2 cellular contexts compared by ENCODE assay signal in genomic region chr10:133441780-133442179, GRCh38.
TF ChIP-seq lines count a peak whose summit lies in the region.

No MANE protein-coding gene starts in this region.

TF ChIP-seq in SK-N-SH, 30 proteins besides CTCF, POLR2A, EP300 and RAD21 (continued from another document):
- no peak for TF ChIP-seq PBX3 (IDR thresholded peaks at IDR 0.05)
- TF ChIP-seq POLR2AphosphoS5 (IDR thresholded peaks at IDR 0.05; ENCODE audit: low read depth, low read length): no peak
- no peak for TF ChIP-seq YY1 (IDR thresholded peaks at IDR 0.05; ENCODE audit: low read depth)
- no peak for TF ChIP-seq FOSL2 (IDR thresholded peaks at IDR 0.05; ENCODE audit: borderline replicate concordance, low read depth)
- TF ChIP-seq MEF2A (IDR thresholded peaks at IDR 0.05; ENCODE audit: borderline replicate concordance, low read depth): no peak
- TF ChIP-seq JUND (IDR thresholded peaks at IDR 0.05): no peak
- TF ChIP-seq, protein P1, sequence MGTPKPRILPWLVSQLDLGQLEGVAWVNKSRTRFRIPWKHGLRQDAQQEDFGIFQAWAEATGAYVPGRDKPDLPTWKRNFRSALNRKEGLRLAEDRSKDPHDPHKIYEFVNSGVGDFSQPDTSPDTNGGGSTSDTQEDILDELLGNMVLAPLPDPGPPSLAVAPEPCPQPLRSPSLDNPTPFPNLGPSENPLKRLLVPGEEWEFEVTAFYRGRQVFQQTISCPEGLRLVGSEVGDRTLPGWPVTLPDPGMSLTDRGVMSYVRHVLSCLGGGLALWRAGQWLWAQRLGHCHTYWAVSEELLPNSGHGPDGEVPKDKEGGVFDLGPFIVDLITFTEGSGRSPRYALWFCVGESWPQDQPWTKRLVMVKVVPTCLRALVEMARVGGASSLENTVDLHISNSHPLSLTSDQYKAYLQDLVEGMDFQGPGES (IDR thresholded peaks at IDR 0.05; ENCODE audit: low read depth, low read length): no peak
- TF ChIP-seq, protein P2, sequence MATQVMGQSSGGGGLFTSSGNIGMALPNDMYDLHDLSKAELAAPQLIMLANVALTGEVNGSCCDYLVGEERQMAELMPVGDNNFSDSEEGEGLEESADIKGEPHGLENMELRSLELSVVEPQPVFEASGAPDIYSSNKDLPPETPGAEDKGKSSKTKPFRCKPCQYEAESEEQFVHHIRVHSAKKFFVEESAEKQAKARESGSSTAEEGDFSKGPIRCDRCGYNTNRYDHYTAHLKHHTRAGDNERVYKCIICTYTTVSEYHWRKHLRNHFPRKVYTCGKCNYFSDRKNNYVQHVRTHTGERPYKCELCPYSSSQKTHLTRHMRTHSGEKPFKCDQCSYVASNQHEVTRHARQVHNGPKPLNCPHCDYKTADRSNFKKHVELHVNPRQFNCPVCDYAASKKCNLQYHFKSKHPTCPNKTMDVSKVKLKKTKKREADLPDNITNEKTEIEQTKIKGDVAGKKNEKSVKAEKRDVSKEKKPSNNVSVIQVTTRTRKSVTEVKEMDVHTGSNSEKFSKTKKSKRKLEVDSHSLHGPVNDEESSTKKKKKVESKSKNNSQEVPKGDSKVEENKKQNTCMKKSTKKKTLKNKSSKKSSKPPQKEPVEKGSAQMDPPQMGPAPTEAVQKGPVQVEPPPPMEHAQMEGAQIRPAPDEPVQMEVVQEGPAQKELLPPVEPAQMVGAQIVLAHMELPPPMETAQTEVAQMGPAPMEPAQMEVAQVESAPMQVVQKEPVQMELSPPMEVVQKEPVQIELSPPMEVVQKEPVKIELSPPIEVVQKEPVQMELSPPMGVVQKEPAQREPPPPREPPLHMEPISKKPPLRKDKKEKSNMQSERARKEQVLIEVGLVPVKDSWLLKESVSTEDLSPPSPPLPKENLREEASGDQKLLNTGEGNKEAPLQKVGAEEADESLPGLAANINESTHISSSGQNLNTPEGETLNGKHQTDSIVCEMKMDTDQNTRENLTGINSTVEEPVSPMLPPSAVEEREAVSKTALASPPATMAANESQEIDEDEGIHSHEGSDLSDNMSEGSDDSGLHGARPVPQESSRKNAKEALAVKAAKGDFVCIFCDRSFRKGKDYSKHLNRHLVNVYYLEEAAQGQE (IDR thresholded peaks at IDR 0.05; ENCODE audit: low read depth, low read length): no peak
- TF ChIP-seq TEAD4 (IDR thresholded peaks at IDR 0.05; ENCODE audit: borderline replicate concordance, insufficient read depth): no peak
- TF ChIP-seq TAF1 (IDR thresholded peaks at IDR 0.05; ENCODE audit: borderline replicate concordance, low read depth, low read length): no peak
- TF ChIP-seq EZH2phosphoT487 (IDR thresholded peaks at IDR 0.05; ENCODE audit: borderline replicate concordance, low read depth): no peak
- TF ChIP-seq CHD2 (IDR thresholded peaks at IDR 0.05; ENCODE audit: low read length, partially characterized antibody): no peak
- no peak for TF ChIP-seq RFX5 (IDR thresholded peaks at IDR 0.05; ENCODE audit: low read length)
- no peak for TF ChIP-seq USF2 (IDR thresholded peaks at IDR 0.05; ENCODE audit: borderline replicate concordance, low read depth, low read length)

TF ChIP-seq in SK-N-SH treated with all-trans-retinoic acid at 6 μM for 48 hours, 23 proteins besides CTCF, POLR2A, EP300 and RAD21:
- TF ChIP-seq, protein P3, sequence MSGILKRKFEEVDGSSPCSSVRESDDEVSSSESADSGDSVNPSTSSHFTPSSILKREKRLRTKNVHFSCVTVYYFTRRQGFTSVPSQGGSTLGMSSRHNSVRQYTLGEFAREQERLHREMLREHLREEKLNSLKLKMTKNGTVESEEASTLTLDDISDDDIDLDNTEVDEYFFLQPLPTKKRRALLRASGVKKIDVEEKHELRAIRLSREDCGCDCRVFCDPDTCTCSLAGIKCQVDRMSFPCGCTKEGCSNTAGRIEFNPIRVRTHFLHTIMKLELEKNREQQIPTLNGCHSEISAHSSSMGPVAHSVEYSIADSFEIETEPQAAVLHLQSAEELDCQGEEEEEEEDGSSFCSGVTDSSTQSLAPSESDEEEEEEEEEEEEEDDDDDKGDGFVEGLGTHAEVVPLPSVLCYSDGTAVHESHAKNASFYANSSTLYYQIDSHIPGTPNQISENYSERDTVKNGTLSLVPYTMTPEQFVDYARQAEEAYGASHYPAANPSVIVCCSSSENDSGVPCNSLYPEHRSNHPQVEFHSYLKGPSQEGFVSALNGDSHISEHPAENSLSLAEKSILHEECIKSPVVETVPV (CRISPR knock-in tag; IDR thresholded peaks at IDR 0.05): no peak
- TF ChIP-seq ZNF565 (CRISPR knock-in tag; conservative IDR thresholded peaks at IDR 0.05; ENCODE audit: low read depth): no peak
- TF ChIP-seq BACH2 (CRISPR knock-in tag; IDR thresholded peaks at IDR 0.05; ENCODE audit: borderline replicate concordance): no peak
- TF ChIP-seq ZFP30 (CRISPR knock-in tag; IDR thresholded peaks at IDR 0.05): no peak
